In genomic region chr5:169003721-169004481, GRCh38 we compare ENCODE assay signal across 12 cellular contexts.
DNase-seq lines count a peak whose midpoint lies in the region; ATAC-seq and TF ChIP-seq lines count a peak whose summit lies in the region.
"Had no signal": no experiment of that assay in that cellular context is flagged by ENCODE, and none has a peak within 500 bp of the region (broad histone marks: within the 10 kb centered on the region; RNA-seq: fewer than 3 reads in every experiment).

No MANE protein-coding gene starts in this region.

- DNase-seq in choroid plexus epithelial cell (ENCODE audit: low read depth) (no peak), kidney glomerular epithelial cell (lab: John Stamatoyannopoulos, UW) (peak; percentile 47), tibial artery (peak in 1 of 2 donors; percentile 78), NCI-H2227 (lab: John Stamatoyannopoulos, UW; ENCODE audit: unreplicated experiment) (no peak)
- DNase-seq: activated T-cell treated with anti-CD3 and anti-CD28 coated beads, Interleukin-2, amount 50 U/mL, for 48 hours; GDM1; left colon; small intestine had no signal

- TF ChIP-seq RAD21 in Ishikawa (IDR thresholded peaks at IDR 0.05; ENCODE audit: low read depth), result peak; percentile 50; the same call in 1 of the 2 replicates

- TF ChIP-seq EP300 in Ishikawa (IDR thresholded peaks at IDR 0.05; ENCODE audit: borderline replicate concordance), result no peak

- no peaks in the 10 kb centered on the region for H3K36me3 ChIP-seq in tibial artery

- peak overlapping the region; percentile 69 to 72 for H3K27ac ChIP-seq in tibial artery

- no peak overlapping the region for H3K4me3 ChIP-seq in choroid plexus epithelial cell (ENCODE audit: low read depth, low read length)
- H3K4me3 ChIP-seq in tibial artery, result peak overlapping the region in 1 of 2 donors; percentile 12

- no peaks in the 10 kb centered on the region for H3K27me3 ChIP-seq in tibial artery

- intact Hi-C loops in tibial artery (cut with DNase I; ENCODE audit: low total_unique reads), result no loop called here

- peaks cover 0 to 45% (median 14%) of the 10 kb centered on the region in 4 donors for H3K4me1 ChIP-seq in tibial artery

- peak; percentile 7 for TF ChIP-seq CTCF in choroid plexus epithelial cell (conservative IDR thresholded peaks at IDR 0.05; ENCODE audit: low read depth, low read length)
- peak; percentile 56 to 61 for TF ChIP-seq CTCF in tibial artery (IDR thresholded peaks at IDR 0.05)

- ATAC-seq in HG02970 (IDR thresholded peaks at IDR 0.05; ENCODE audit: low FRiP score, unreplicated experiment) (no peak), HG02852 (IDR thresholded peaks at IDR 0.05; ENCODE audit: unreplicated experiment) (no peak)
- ATAC-seq: left colon; stimulated activated effector memory CD8-positive, alpha-beta T cell treated with anti-CD3 and anti-CD28 coated beads, Interleukin-12 subunit alpha, Interleukin-12 subunit beta, amount 100 ng/mL, for 72 hours had no signal

- H3K9me3 ChIP-seq in tibial artery, result no peaks in the 10 kb centered on the region

TF ChIP-seq in Ishikawa, 13 proteins besides CTCF, POLR2A, EP300 and RAD21:
- no peak for TF ChIP-seq CREB1 (IDR thresholded peaks at IDR 0.05; ENCODE audit: low read depth)
- no peak for TF ChIP-seq TEAD4 (IDR thresholded peaks at IDR 0.05)
- no peak for TF ChIP-seq USF1 (IDR thresholded peaks at IDR 0.05)
- TF ChIP-seq NFIC (IDR thresholded peaks at IDR 0.05), result no peak
- no peak for TF ChIP-seq TCF12 (IDR thresholded peaks at IDR 0.05; ENCODE audit: low read depth)
- no peak for TF ChIP-seq YY1 (IDR thresholded peaks at IDR 0.05; ENCODE audit: low read depth)
